ENCODE assay signal across 8 cellular contexts in the genomic region with DNA sequence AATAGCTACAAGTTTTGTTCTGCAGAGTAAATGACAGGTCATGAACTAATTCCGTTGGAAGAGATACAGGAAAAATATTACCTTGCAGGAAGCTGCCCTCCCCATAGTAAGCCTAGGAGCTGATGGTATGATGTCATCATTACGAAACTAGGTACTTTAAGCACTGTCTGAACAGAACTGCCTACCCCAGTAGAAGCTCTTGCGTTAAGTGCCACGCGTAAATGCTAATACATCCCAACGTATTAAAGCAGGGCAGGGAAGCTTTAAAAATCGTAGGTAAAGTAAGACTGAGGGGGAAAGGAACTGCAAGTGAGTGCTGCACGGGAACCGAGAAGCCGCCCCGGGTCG. TPM values are rescaled to one million over a fixed set of nuclear protein-coding genes. Genes with fewer than 3 reads are reported as not detected.
DNase-seq lines count a peak whose midpoint lies in the region; ATAC-seq and TF ChIP-seq lines count a peak whose summit lies in the region.

No MANE protein-coding gene starts in this region.

- H3K36me3 ChIP-seq in Panc1 (ENCODE audit: control insufficient read depth, insufficient read depth, low read length) (no peaks in the 10 kb centered on the region), lung (ENCODE audit: control insufficient read depth in 2 of 2, insufficient read depth in 2 of 2, low read length in 2 of 2) (no peaks in the 10 kb centered on the region), upper lobe of left lung (no peaks in the 10 kb centered on the region)
- H3K36me3 ChIP-seq in CD8-positive, alpha-beta memory T cell (ENCODE audit: insufficient read depth, low read length) = no peaks in the 10 kb centered on the region

- peak overlapping the region; percentile 86 to 92 for H3K4me3 ChIP-seq in Panc1 (ENCODE audit: low read depth in 2 of 2, low read length in 2 of 2)
- peak overlapping the region; percentile 93 for H3K4me3 ChIP-seq in lung
- H3K4me3 ChIP-seq in upper lobe of left lung = peak overlapping the region; percentile 65 to 100 (median 82)
- no peak overlapping the region for H3K4me3 ChIP-seq in CD8-positive, alpha-beta memory T cell (ENCODE audit: low read length)

- TF ChIP-seq EP300 in upper lobe of left lung (IDR thresholded peaks at IDR 0.05) = no peak

- peak overlapping the region; percentile 84 for H3K27ac ChIP-seq in Panc1 (ENCODE audit: low read length)
- H3K27ac ChIP-seq in lung (ENCODE audit: low read depth in 1 of 2, low read length in 1 of 2) = peak overlapping the region; percentile 69 to 88
- H3K27ac ChIP-seq in upper lobe of left lung = peak overlapping the region; percentile 73 to 90 (median 83)
- no peak overlapping the region for H3K27ac ChIP-seq in CD8-positive, alpha-beta memory T cell (ENCODE audit: low read depth, low read length)

- H3K36me3 Mint-ChIP-seq in CD8-positive, alpha-beta memory T cell = no peaks in the 10 kb centered on the region

- H3K9me3 ChIP-seq in Panc1 (ENCODE audit: control insufficient read depth, insufficient read depth, low read depth, low read length) (no peaks in the 10 kb centered on the region), lung (ENCODE audit: control insufficient read depth in 2 of 2, insufficient read depth in 1 of 2, low read length in 1 of 2) (no peaks in the 10 kb centered on the region), upper lobe of left lung (no peaks in the 10 kb centered on the region)
- no peaks in the 10 kb centered on the region for H3K9me3 ChIP-seq in CD8-positive, alpha-beta memory T cell (ENCODE audit: low read length)

- POLR2A ChIA-PET in Panc1 (lab: Charles Lee) = interaction anchor here (0.5 kb wide), 1 partner anchor 1275 kb away, joined by 5 read pairs; no protein-coding TSS in a partner anchor
- POLR2A ChIA-PET in CD8-positive, alpha-beta memory T cell (lab: Charles Lee) = no interaction called here

- peak; percentile 53 for ATAC-seq in GM21447 (IDR thresholded peaks at IDR 0.05; ENCODE audit: unreplicated experiment)
- peak; percentile 62 for ATAC-seq in Panc1
- ATAC-seq in lung (ENCODE audit: insufficient read depth, low FRiP score) = peak; percentile 36
- peak; percentile 73 to 82 for ATAC-seq in upper lobe of left lung (ENCODE audit: low FRiP score in 2 of 2)

- CTCF ChIA-PET in Panc1 (lab: Charles Lee) = interaction anchor here (1.4 kb wide), 1 partner anchor 33 kb away, joined by 6 read pairs; no protein-coding TSS in a partner anchor
- CTCF ChIA-PET in CD8-positive, alpha-beta memory T cell (lab: Charles Lee) = no interaction called here

- BruUV-seq in Panc1 (replicated peaks; lab: Mats Ljungman, UMichigan) = no TSS peak

- intact Hi-C loops in Panc1 (cut with micrococcal nuclease; ENCODE audit: unreplicated experiment) = no loop called here

- H3K4me1 Mint-ChIP-seq in CD8-positive, alpha-beta memory T cell = peaks cover 0 to 10% (median 4%) of the 10 kb centered on the region in 3 donors

- peaks cover 6 to 28% (median 18%) of the 10 kb centered on the region in 5 donors for H3K9me3 Mint-ChIP-seq in CD8-positive, alpha-beta memory T cell

- H3K4me3 Mint-ChIP-seq in CD8-positive, alpha-beta memory T cell = peak overlapping the region in 3 of 7 donors; percentile 29 to 57 (median 50)

- no peak overlapping the region for H3K27ac Mint-ChIP-seq in CD8-positive, alpha-beta memory T cell

- WGBS in lung, 2 donors = 1 to 2% methylated on average over 12 of the region's 12 CpGs
- 1 to 3% methylated on average over 12 of the region's 12 CpGs for WGBS in upper lobe of left lung, 2 donors

- TF ChIP-seq CTCF in Panc1 (IDR thresholded peaks at IDR 0.05) = no peak
- TF ChIP-seq CTCF in lung (IDR thresholded peaks at IDR 0.05; ENCODE audit: control extremely low read depth, extremely low read depth) = no peak
- no peak for TF ChIP-seq CTCF in upper lobe of left lung (IDR thresholded peaks at IDR 0.05)

- no peak for TF ChIP-seq POLR2A in upper lobe of left lung (IDR thresholded peaks at IDR 0.05)

- DNase-seq in EL = peak; percentile 64
- DNase-seq in HK-2 (ENCODE audit: unreplicated experiment) = peak; percentile 21
- DNase-seq in Panc1 (ENCODE audit: low read depth, low spot score) = no peak
- DNase-seq in dedifferentiated amniotic fluid mesenchymal stem cell (ENCODE audit: extremely low spot score) = peak; percentile 51
- no peak for DNase-seq in lung (ENCODE audit: low spot score)
- DNase-seq in upper lobe of left lung = no peak
- DNase-seq in CD8-positive, alpha-beta memory T cell = no peak

- H3K27me3 Mint-ChIP-seq in CD8-positive, alpha-beta memory T cell = peaks cover 21 to 41% of the 10 kb centered on the region in 2 donors

- H3K4me1 ChIP-seq in Panc1 (ENCODE audit: control insufficient read depth, insufficient read depth, low read length) (no peaks in the 10 kb centered on the region), lung (ENCODE audit: control insufficient read depth in 2 of 2, insufficient read depth in 2 of 2, low read length in 2 of 2) (peaks cover 0 to 3% of the 10 kb centered on the region in 2 donors), upper lobe of left lung (peaks cover 0 to 15% (median 5%) of the 10 kb centered on the region in 4 donors)
- H3K4me1 ChIP-seq in CD8-positive, alpha-beta memory T cell (ENCODE audit: insufficient read depth, low read length) = no peaks in the 10 kb centered on the region

- in situ Hi-C loops in Panc1 (cut with HindIII; ENCODE audit: low pct_unique_long_range_greater_than_20kb, low sequenced_read_pairs) = no loop called here

- H3K27me3 ChIP-seq in Panc1 (ENCODE audit: control insufficient read depth, insufficient read depth, low read length) = peaks cover 2% of the 10 kb centered on the region; the same call in 1 of the 2 replicates
- no peaks in the 10 kb centered on the region for H3K27me3 ChIP-seq in lung (ENCODE audit: control insufficient read depth, insufficient read depth)
- H3K27me3 ChIP-seq in upper lobe of left lung = no peaks in the 10 kb centered on the region
- H3K27me3 ChIP-seq in CD8-positive, alpha-beta memory T cell (ENCODE audit: insufficient read depth, low read length, poor library complexity, severe bottlenecking) = peaks cover 7% of the 10 kb centered on the region

RNA-seq across cellular contexts. Expression of a gene that starts 0.6 kb away (rescaled TPM):
- 22.9 TPM for total RNA-seq in Panc1 (2021; ENCODE audit: unreplicated experiment)
- 7.4 TPM for polyA plus RNA-seq in Panc1 (2012; ENCODE audit: insufficient read length)
- 10 to 100 TPM; 24.3 to 60.2 TPM for total RNA-seq in lung
- 1 to 10 TPM; 7.6 to 8.2 TPM for polyA plus RNA-seq in lung
- total RNA-seq in upper lobe of left lung = 10 to 100 TPM; 13.0 to 44.8 (median 18.5) TPM
- total RNA-seq in CD8-positive, alpha-beta memory T cell = under 1 TPM; 0.13 to 0.20 TPM
- polyA plus RNA-seq in CD8-positive, alpha-beta memory T cell = not detected

RNA-seq across cellular contexts. Expression of a gene that starts 37.3 kb away (rescaled TPM):
- 0.13 TPM for total RNA-seq in Panc1 (2021; ENCODE audit: unreplicated experiment)
- not detected for polyA plus RNA-seq in Panc1 (2012; ENCODE audit: insufficient read length)
- total RNA-seq in lung = under 1 TPM; 0.06 to 0.17 TPM
- under 1 TPM; 0.01 to 0.02 TPM for polyA plus RNA-seq in lung
- total RNA-seq in upper lobe of left lung = 1 to 10 TPM in 1 of 6 donors, under 1 TPM in 4, not detected in 1; 0.03 to 1.0 (median 0.22) TPM
- total RNA-seq in CD8-positive, alpha-beta memory T cell = not detected
- not detected for polyA plus RNA-seq in CD8-positive, alpha-beta memory T cell

Comparison
In these comparisons a context has a peak if more than half of its experiments do, and no peak if none do; other contexts are left out.
1. DNase-seq: peak in EL (single experiment), HK-2 (single experiment) and dedifferentiated amniotic fluid mesenchymal stem cell (single experiment); none in Panc1 (single experiment), lung (single experiment), upper lobe of left lung (0 of 2) and CD8-positive, alpha-beta memory T cell (0 of 5).
2. RNA of a gene that starts 0.6 kb away (total RNA-seq): 24.3 to 60.2 TPM in lung, 22.9 TPM in Panc1 (single experiment) and 13.0 to 44.8 TPM in upper lobe of left lung; 0.13 to 0.20 TPM in CD8-positive, alpha-beta memory T cell; every median in the first group is over 10 times any median in the second.
3. Peak in every context shown above with its lines, with median percentiles within 50 percentile points of each other: ATAC-seq.